21 cellular contexts compared by ENCODE assay signal in the genomic region with DNA sequence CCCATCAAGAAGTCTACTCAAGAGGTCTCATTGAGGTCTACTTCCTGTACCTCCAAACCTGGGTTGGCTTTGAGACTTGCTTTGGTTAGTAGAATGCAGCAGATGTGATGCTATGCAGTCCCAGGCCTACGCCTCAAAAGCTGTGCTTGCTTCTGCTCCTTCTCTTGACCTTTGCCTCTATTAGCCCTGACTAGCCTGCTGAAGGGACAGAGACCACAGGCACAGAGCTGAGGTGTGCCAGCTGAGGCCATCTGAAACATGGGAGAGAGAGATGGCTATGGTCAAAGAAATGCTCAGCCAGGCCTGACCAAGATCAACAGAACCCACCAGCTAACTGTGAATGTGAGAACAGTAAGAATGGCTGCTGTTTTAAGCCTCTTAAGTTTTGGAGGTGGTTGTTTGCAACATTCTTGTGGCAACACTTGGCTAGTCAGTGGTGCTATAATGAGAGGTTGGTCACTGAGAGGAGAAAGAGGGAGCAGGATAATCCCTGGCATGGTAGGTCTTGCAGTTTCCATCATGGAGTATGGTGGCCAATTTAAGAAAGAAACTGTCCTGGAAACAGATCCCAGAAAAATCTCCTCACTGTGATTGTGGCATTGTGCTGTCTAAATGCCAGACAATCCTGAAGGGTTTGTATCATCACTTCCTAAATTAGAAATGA.
A peak's percentile ranks its signal among the peaks of the same experiment; 100 is the strongest.
DNase-seq lines count a peak whose midpoint lies in the region; ATAC-seq and TF ChIP-seq lines count a peak whose summit lies in the region.
"Had no signal": no experiment of that assay in that cellular context is flagged by ENCODE, and none has a peak within 500 bp of the region (broad histone marks: within the 10 kb centered on the region; RNA-seq: fewer than 3 reads in every experiment).

No MANE protein-coding gene starts in this region.

- POLR2A ChIA-PET in activated CD4-positive, alpha-beta T cell treated with anti-CD3 and anti-CD28 coated beads, Interleukin-2, amount 10 ng/mL, durations not matched to agents 7 days and 5 days (lab: Charles Lee), result no interaction called here
- POLR2A ChIA-PET in WTC11 (lab: Charles Lee), result no interaction called here

- no peak for DNase-seq in left ventricle myocardium superior
- DNase-seq in renal cortical epithelial cell (ENCODE audit: low read depth), result peak; percentile 48
- no peak for DNase-seq in vagina (ENCODE audit: extremely low spot score in 2 of 2)
- DNase-seq in DMS114 treated with DMSO at 0.1 percent for 48 hours (lab: John Stamatoyannopoulos, UW; ENCODE audit: unreplicated experiment), result no peak
- no peak for DNase-seq in activated CD4-positive, alpha-beta T cell treated with anti-CD3 and anti-CD28 coated beads, Interleukin-2, amount 10 ng/mL, durations not matched to agents 7 days and 5 days
- no peak for DNase-seq in WTC11 (ENCODE audit: low spot score)
- DNase-seq: activated naive CD4-positive, alpha-beta T cell treated with anti-CD3 and anti-CD28 coated beads, Interleukin-2, amount 50 U/mL, for 16 hours; CD4-positive, CD25-positive, alpha-beta regulatory T cell; effector CD8-positive, alpha-beta T cell; NCI-H1092 treated with DMSO at 0.1 percent for 48 hours; NCI-H2029; NCI-H226; NCI-H82; posterior cingulate gyrus; testis; WERI-Rb-1 had no signal

- CTCF ChIA-PET in activated CD4-positive, alpha-beta T cell treated with anti-CD3 and anti-CD28 coated beads, Interleukin-2, amount 10 ng/mL, durations not matched to agents 7 days and 5 days (lab: Charles Lee), result no interaction called here
- CTCF ChIA-PET in WTC11 (lab: Charles Lee), result no interaction called here

- no peaks in the 10 kb centered on the region for H3K9me3 ChIP-seq in vagina
- H3K9me3 ChIP-seq: testis had no signal

- peaks cover 47% of the 10 kb centered on the region for H3K4me1 ChIP-seq in vagina

- H3K27me3 Mint-ChIP-seq in brain (peaks cover 28% of the 10 kb centered on the region), WTC11 (ENCODE audit: low read depth) (no peaks in the 10 kb centered on the region)
- H3K27me3 Mint-ChIP-seq in activated CD4-positive, alpha-beta T cell treated with anti-CD3 and anti-CD28 coated beads, Interleukin-2, amount 10 ng/mL, durations not matched to agents 7 days and 5 days, result peaks cover 1% of the 10 kb centered on the region
- H3K27me3 Mint-ChIP-seq: CD4-positive, CD25-positive, alpha-beta regulatory T cell; IgD-negative memory B cell had no signal

- no peak overlapping the region for H3K4me3 ChIP-seq in vagina
- H3K4me3 ChIP-seq: smooth muscle cell, testis had no signal

- intact Hi-C loops in left ventricle myocardium superior (cut with micrococcal nuclease) (no loop called here), vagina (cut with DNase I) (no loop called here)

- H3K4me1 Mint-ChIP-seq in brain (peaks cover 47% of the 10 kb centered on the region), WTC11 (no peaks in the 10 kb centered on the region; the same call in 1 of the 2 replicates)
- H3K4me1 Mint-ChIP-seq in activated CD4-positive, alpha-beta T cell treated with anti-CD3 and anti-CD28 coated beads, Interleukin-2, amount 10 ng/mL, durations not matched to agents 7 days and 5 days, result no peaks in the 10 kb centered on the region
- H3K4me1 Mint-ChIP-seq: CD4-positive, CD25-positive, alpha-beta regulatory T cell; IgD-negative memory B cell had no signal

- no peaks in the 10 kb centered on the region for H3K36me3 ChIP-seq in vagina
- H3K36me3 ChIP-seq: WERI-Rb-1 had no signal

- ATAC-seq in left ventricle myocardium superior (peak; percentile 50), WTC11 (no peak)

- H3K27me3 ChIP-seq in vagina, result no peaks in the 10 kb centered on the region
- H3K27me3 ChIP-seq: testis had no signal

- TF ChIP-seq CTCF in brain (conservative IDR thresholded peaks at IDR 0.05) (no peak), vagina (IDR thresholded peaks at IDR 0.05) (no peak), WTC11 (IDR thresholded peaks at IDR 0.05) (no peak)

- H3K4me3 Mint-ChIP-seq in brain, result peak overlapping the region in 1 of 5 experiments; percentile 38
- H3K4me3 Mint-ChIP-seq in activated CD4-positive, alpha-beta T cell treated with anti-CD3 and anti-CD28 coated beads, Interleukin-2, amount 10 ng/mL, durations not matched to agents 7 days and 5 days, result no peak overlapping the region
- H3K4me3 Mint-ChIP-seq in WTC11, result no peak overlapping the region
- H3K4me3 Mint-ChIP-seq: CD4-positive, CD25-positive, alpha-beta regulatory T cell; IgD-negative memory B cell; neural crest cell; T-helper 2 cell treated with Interferon-gamma antibody and Interleukin-4, amounts not matched to agents 5 μg/mL and 100 μg/mL, for 36 hours had no signal

- no peaks in the 10 kb centered on the region for H3K36me3 Mint-ChIP-seq in brain
- H3K36me3 Mint-ChIP-seq in activated CD4-positive, alpha-beta T cell treated with anti-CD3 and anti-CD28 coated beads, Interleukin-2, amount 10 ng/mL, durations not matched to agents 7 days and 5 days (ENCODE audit: low read depth), result no peaks in the 10 kb centered on the region
- H3K36me3 Mint-ChIP-seq in WTC11, result no peaks in the 10 kb centered on the region
- H3K36me3 Mint-ChIP-seq: CD4-positive, CD25-positive, alpha-beta regulatory T cell; IgD-negative memory B cell had no signal

- peak overlapping the region; percentile 65 for H3K27ac ChIP-seq in vagina
- H3K27ac ChIP-seq: WERI-Rb-1 had no signal

- no peak for TF ChIP-seq POLR2A in vagina (IDR thresholded peaks at IDR 0.05)

- H3K9me3 Mint-ChIP-seq in brain (no peaks in the 10 kb centered on the region), WTC11 (no peaks in the 10 kb centered on the region)
- no peaks in the 10 kb centered on the region for H3K9me3 Mint-ChIP-seq in activated CD4-positive, alpha-beta T cell treated with anti-CD3 and anti-CD28 coated beads, Interleukin-2, amount 10 ng/mL, durations not matched to agents 7 days and 5 days
- H3K9me3 Mint-ChIP-seq: neural crest cell; T-helper 2 cell treated with Interferon-gamma antibody and Interleukin-4, amounts not matched to agents 5 μg/mL and 100 μg/mL, for 36 hours had no signal

- peak overlapping the region in 3 of 5 experiments; percentile 90 to 97 (median 96) for H3K27ac Mint-ChIP-seq in brain
- H3K27ac Mint-ChIP-seq in activated CD4-positive, alpha-beta T cell treated with anti-CD3 and anti-CD28 coated beads, Interleukin-2, amount 10 ng/mL, durations not matched to agents 7 days and 5 days, result no peak overlapping the region
- H3K27ac Mint-ChIP-seq in WTC11, result no peak overlapping the region
- H3K27ac Mint-ChIP-seq: IgD-negative memory B cell; T-helper 2 cell treated with Interferon-gamma antibody and Interleukin-4, amounts not matched to agents 5 μg/mL and 100 μg/mL, for 36 hours had no signal

TF ChIP-seq in WTC11, 78 proteins besides CTCF, POLR2A, EP300 and RAD21 (continues in another document):
- TF ChIP-seq GTF2I (CRISPR knock-in tag; conservative IDR thresholded peaks at IDR 0.05) (no peak), SOX15 (CRISPR knock-in tag; IDR thresholded peaks at IDR 0.05) (no peak), ETV6 (CRISPR knock-in tag; IDR thresholded peaks at IDR 0.05) (no peak), ESRRA (CRISPR knock-in tag; IDR thresholded peaks at IDR 0.05; ENCODE audit: borderline replicate concordance) (no peak), EMX1 (CRISPR knock-in tag; IDR thresholded peaks at IDR 0.05) (no peak)
- TF ChIP-seq, protein P1, sequence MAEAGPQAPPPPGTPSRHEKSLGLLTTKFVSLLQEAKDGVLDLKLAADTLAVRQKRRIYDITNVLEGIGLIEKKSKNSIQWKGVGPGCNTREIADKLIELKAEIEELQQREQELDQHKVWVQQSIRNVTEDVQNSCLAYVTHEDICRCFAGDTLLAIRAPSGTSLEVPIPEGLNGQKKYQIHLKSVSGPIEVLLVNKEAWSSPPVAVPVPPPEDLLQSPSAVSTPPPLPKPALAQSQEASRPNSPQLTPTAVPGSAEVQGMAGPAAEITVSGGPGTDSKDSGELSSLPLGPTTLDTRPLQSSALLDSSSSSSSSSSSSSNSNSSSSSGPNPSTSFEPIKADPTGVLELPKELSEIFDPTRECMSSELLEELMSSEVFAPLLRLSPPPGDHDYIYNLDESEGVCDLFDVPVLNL (CRISPR knock-in tag; IDR thresholded peaks at IDR 0.05; ENCODE audit: borderline replicate concordance, low read depth), result no peak
- TF ChIP-seq, protein P2, sequence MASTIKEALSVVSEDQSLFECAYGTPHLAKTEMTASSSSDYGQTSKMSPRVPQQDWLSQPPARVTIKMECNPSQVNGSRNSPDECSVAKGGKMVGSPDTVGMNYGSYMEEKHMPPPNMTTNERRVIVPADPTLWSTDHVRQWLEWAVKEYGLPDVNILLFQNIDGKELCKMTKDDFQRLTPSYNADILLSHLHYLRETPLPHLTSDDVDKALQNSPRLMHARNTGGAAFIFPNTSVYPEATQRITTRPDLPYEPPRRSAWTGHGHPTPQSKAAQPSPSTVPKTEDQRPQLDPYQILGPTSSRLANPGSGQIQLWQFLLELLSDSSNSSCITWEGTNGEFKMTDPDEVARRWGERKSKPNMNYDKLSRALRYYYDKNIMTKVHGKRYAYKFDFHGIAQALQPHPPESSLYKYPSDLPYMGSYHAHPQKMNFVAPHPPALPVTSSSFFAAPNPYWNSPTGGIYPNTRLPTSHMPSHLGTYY (CRISPR knock-in tag; IDR thresholded peaks at IDR 0.05), result no peak

Comparison
In these comparisons a context has a peak if more than half of its experiments do, and no peak if none do; other contexts are left out.
1. H3K27ac Mint-ChIP-seq: peak in brain (3 of 5); none in activated CD4-positive, alpha-beta T cell treated with anti-CD3 and anti-CD28 coated beads, Interleukin-2, amount 10 ng/mL, durations not matched to agents 7 days and 5 days (single experiment) and WTC11 (single experiment).